ENCODE assay signal across 30 cellular contexts in the genomic region with DNA sequence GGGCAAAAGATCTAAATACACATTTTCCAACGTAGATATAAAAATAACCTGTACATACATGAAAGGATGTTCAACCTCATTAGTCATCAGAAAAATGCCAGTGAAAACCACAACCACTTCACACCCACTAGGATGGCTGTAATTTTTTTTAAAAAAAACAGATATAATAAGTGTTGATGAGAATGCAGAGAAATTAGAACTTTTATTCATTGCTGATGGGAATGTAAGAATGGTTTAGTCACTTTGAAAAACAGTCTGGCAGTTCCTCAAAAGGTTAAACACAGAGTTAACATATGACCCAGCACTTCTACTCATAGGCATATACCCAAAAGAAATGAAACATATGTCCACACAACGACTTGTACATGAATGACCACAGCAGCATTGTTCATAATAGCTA. TPM values are rescaled to one million over a fixed set of nuclear protein-coding genes. Genes with fewer than 3 reads are reported as not detected.
A peak's percentile ranks its signal among the peaks of the same experiment; 100 is the strongest.
DNase-seq lines count a peak whose midpoint lies in the region; ATAC-seq, FAIRE-seq and TF ChIP-seq lines count a peak whose summit lies in the region.
"Had no signal": no experiment of that assay in that cellular context is flagged by ENCODE, and none has a peak within 500 bp of the region (broad histone marks: within the 10 kb centered on the region; RNA-seq: fewer than 3 reads in every experiment).

No MANE protein-coding gene starts in this region.

- H3K4me1 Mint-ChIP-seq in CD4-positive, alpha-beta T cell (ENCODE audit: low read depth), result peaks cover 54% of the 10 kb centered on the region
- H3K4me1 Mint-ChIP-seq in activated CD8-positive, alpha-beta T cell treated with anti-CD3 and anti-CD28 coated beads for 36 hours (ENCODE audit: low read depth), result peaks cover 79% of the 10 kb centered on the region
- H3K4me1 Mint-ChIP-seq: GM23338 had no signal

- CTCF ChIA-PET in A549 (lab: Yijun Ruan, JAX), result no interaction called here
- CTCF ChIA-PET in CD4-positive, alpha-beta T cell (lab: Charles Lee), result no interaction called here
- CTCF ChIA-PET in activated CD8-positive, alpha-beta T cell treated with anti-CD3 and anti-CD28 coated beads for 36 hours (lab: Charles Lee), result interaction anchor here (1.5 kb wide), 1 partner anchor 31 kb away, joined by 4 read pairs; no protein-coding TSS in a partner anchor

- TF ChIP-seq CTCF in A549 (IDR thresholded peaks at IDR 0.05) (no peak), epithelial cell of esophagus (IDR thresholded peaks at IDR 0.05; ENCODE audit: insufficient read depth, low read depth, low read length, missing control alignments) (no peak), omental fat pad (IDR thresholded peaks at IDR 0.05) (no peak)
- TF ChIP-seq CTCF in CD4-positive, alpha-beta T cell (IDR thresholded peaks at IDR 0.05), result no peak
- TF ChIP-seq CTCF in activated CD8-positive, alpha-beta T cell treated with anti-CD3 and anti-CD28 coated beads for 36 hours (IDR thresholded peaks at IDR 0.05), result no peak

- H3K27me3 Mint-ChIP-seq in CD4-positive, alpha-beta T cell, result no peaks in the 10 kb centered on the region
- no peaks in the 10 kb centered on the region for H3K27me3 Mint-ChIP-seq in activated CD8-positive, alpha-beta T cell treated with anti-CD3 and anti-CD28 coated beads for 36 hours
- H3K27me3 Mint-ChIP-seq: naive thymus-derived CD8-positive, alpha-beta T cell had no signal

- no peak overlapping the region for H3K27ac ChIP-seq in A549
- no peak overlapping the region for H3K27ac ChIP-seq in CD4-positive, alpha-beta T cell (ENCODE audit: low read depth, low read length)
- H3K27ac ChIP-seq: body of pancreas, parathyroid adenoma, stomach, upper lobe of left lung had no signal

- no peak for TF ChIP-seq RAD21 in A549 (conservative IDR thresholded peaks at IDR 0.05 in 1 of 2, IDR thresholded peaks at IDR 0.05 in 1 of 2)

- peaks cover 57% of the 10 kb centered on the region for H3K36me3 Mint-ChIP-seq in CD4-positive, alpha-beta T cell (ENCODE audit: low read depth)
- peaks cover 63% of the 10 kb centered on the region for H3K36me3 Mint-ChIP-seq in activated CD8-positive, alpha-beta T cell treated with anti-CD3 and anti-CD28 coated beads for 36 hours (ENCODE audit: low read depth)

- FAIRE-seq in A549 (lab: Jason Lieb, UNC), result peak; percentile 28
- FAIRE-seq: endothelial cell of umbilical vein, GM18507, TTC549 had no signal

- TF ChIP-seq EP300 in A549 (IDR thresholded peaks at IDR 0.05), result no peak

- DNase-seq in A549 (ENCODE audit: low read depth in 1 of 2, low spot score in 1 of 2) (no peak), epithelial cell of esophagus (ENCODE audit: low read depth) (peak; percentile 64), omental fat pad (ENCODE audit: low spot score) (no peak), H4 (ENCODE audit: low spot score) (no peak)
- DNase-seq in CD4-positive, alpha-beta T cell, result no peak
- DNase-seq in activated CD8-positive, alpha-beta T cell treated with anti-CD3 and anti-CD28 coated beads for 36 hours, result peak; percentile 42
- DNase-seq: activated CD4-positive, alpha-beta T cell treated with anti-CD3 and anti-CD28 coated beads, Interleukin-2, amount 50 U/mL, for 48 hours; activated effector memory CD4-positive, alpha-beta T cell treated with anti-CD3 and anti-CD28 coated beads, Interleukin-2, amount 50 U/mL, for 16 hours; body of pancreas; Caco-2; cortex of kidney; hypothalamus; KBM-7; mesendoderm; NCI-H1048; NCI-H2029 treated with DMSO at 0.1 percent for 48 hours; NK-92 treated with Interleukin-12 subunit alpha and Interleukin-12 subunit beta, amount 100 ng/mL, for 24 hours; stomach; upper lobe of left lung had no signal

- H3K9me3 ChIP-seq in A549, result peaks cover 6% of the 10 kb centered on the region; the same call in 1 of the 3 replicates
- H3K9me3 ChIP-seq in CD4-positive, alpha-beta T cell (ENCODE audit: control insufficient read depth, low read length), result peaks cover 8% of the 10 kb centered on the region
- H3K9me3 ChIP-seq: body of pancreas, Caco-2, stomach, upper lobe of left lung had no signal

- ATAC-seq in A549 (no peak), GM21390 (IDR thresholded peaks at IDR 0.05; ENCODE audit: unreplicated experiment) (no peak), omental fat pad (ENCODE audit: low FRiP score) (no peak), HG02759 (IDR thresholded peaks at IDR 0.05; ENCODE audit: unreplicated experiment) (no peak)
- ATAC-seq in CD4-positive, alpha-beta T cell (ENCODE audit: poor library complexity), result peak; percentile 54
- ATAC-seq in activated CD8-positive, alpha-beta T cell treated with anti-CD3 and anti-CD28 coated beads for 36 hours, result peak; percentile 68
- ATAC-seq: body of pancreas, GM23338, sciatic nerve, SK-N-SH treated with all-trans-retinoic acid at 6 μM for 48 hours had no signal

- peaks cover 11% of the 10 kb centered on the region for H3K9me3 Mint-ChIP-seq in CD4-positive, alpha-beta T cell
- H3K9me3 Mint-ChIP-seq in activated CD8-positive, alpha-beta T cell treated with anti-CD3 and anti-CD28 coated beads for 36 hours, result peaks cover 36% of the 10 kb centered on the region

- peak overlapping the region; percentile 14 for H3K4me3 Mint-ChIP-seq in CD4-positive, alpha-beta T cell
- H3K4me3 Mint-ChIP-seq in activated CD8-positive, alpha-beta T cell treated with anti-CD3 and anti-CD28 coated beads for 36 hours, result no peak overlapping the region
- H3K4me3 Mint-ChIP-seq: GM23338 had no signal

- H3K4me3 ChIP-seq in A549, result no peak overlapping the region
- H3K4me3 ChIP-seq in epithelial cell of esophagus (ENCODE audit: low read length), result no peak overlapping the region
- H3K4me3 ChIP-seq: body of pancreas, GM23338, stomach, upper lobe of left lung had no signal

- no peak overlapping the region for H3K4me2 ChIP-seq in A549
- H3K4me2 ChIP-seq: GM23338 had no signal

- intact Hi-C loops in CD4-positive, alpha-beta T cell (cut with DNase I, micrococcal nuclease), result loop anchor here in 1 of 2 experiments (5.0 kb wide), 2 partner anchors 35 kb away; no protein-coding TSS in a partner anchor
- intact Hi-C loops in activated CD8-positive, alpha-beta T cell treated with anti-CD3 and anti-CD28 coated beads for 36 hours (cut with micrococcal nuclease), result no loop called here

- no peaks in the 10 kb centered on the region for H3K4me1 ChIP-seq in A549
- H3K4me1 ChIP-seq: body of pancreas, Caco-2, parathyroid adenoma, stomach, upper lobe of left lung had no signal

- POLR2A ChIA-PET in A549 (lab: Yijun Ruan, JAX), result no interaction called here
- POLR2A ChIA-PET in CD4-positive, alpha-beta T cell (lab: Charles Lee), result no interaction called here
- POLR2A ChIA-PET in activated CD8-positive, alpha-beta T cell treated with anti-CD3 and anti-CD28 coated beads for 36 hours (lab: Charles Lee), result no interaction called here

- no peaks in the 10 kb centered on the region for H3K27me3 ChIP-seq in CD4-positive, alpha-beta T cell (ENCODE audit: control insufficient read depth, insufficient read depth, low read length)
- H3K27me3 ChIP-seq: body of pancreas, stomach, upper lobe of left lung had no signal

- no peak for TF ChIP-seq POLR2A in A549 (IDR thresholded peaks at IDR 0.05; ENCODE audit: low read length)

- peak overlapping the region; percentile 11 for H3K27ac Mint-ChIP-seq in CD4-positive, alpha-beta T cell
- peak overlapping the region; percentile 87 for H3K27ac Mint-ChIP-seq in activated CD8-positive, alpha-beta T cell treated with anti-CD3 and anti-CD28 coated beads for 36 hours
- H3K27ac Mint-ChIP-seq: GM23338 had no signal

- 2% methylated on average over 2 of the region's 2 CpGs for WGBS in A549 (ENCODE audit: missing lambda C conversion rate)

TF ChIP-seq in A549, 52 proteins besides CTCF, POLR2A, EP300 and RAD21 (continues in another document):
- no peak for TF ChIP-seq EHMT2 (IDR thresholded peaks at IDR 0.05; ENCODE audit: low read depth)
- no peak for TF ChIP-seq ZC3H11A (IDR thresholded peaks at IDR 0.05)
- no peak for TF ChIP-seq HDAC2 (IDR thresholded peaks at IDR 0.05)
- TF ChIP-seq ZFP36 (IDR thresholded peaks at IDR 0.05; ENCODE audit: borderline replicate concordance, partially characterized antibody), result no peak
- TF ChIP-seq RCOR1 (IDR thresholded peaks at IDR 0.05; ENCODE audit: low read depth, low read length), result no peak
- TF ChIP-seq RARB (CRISPR knock-in tag; IDR thresholded peaks at IDR 0.05), result no peak
- TF ChIP-seq TP53 (CRISPR knock-in tag; IDR thresholded peaks at IDR 0.05), result no peak
- no peak for TF ChIP-seq POLR2AphosphoS2 (conservative IDR thresholded peaks at IDR 0.05; ENCODE audit: low read length)
- no peak for TF ChIP-seq KDM5A (IDR thresholded peaks at IDR 0.05)
- TF ChIP-seq JUNB (IDR thresholded peaks at IDR 0.05), result no peak
- no peak for TF ChIP-seq ELK1 (IDR thresholded peaks at IDR 0.05; ENCODE audit: low read depth, low read length)
- no peak for TF ChIP-seq CHD4 (IDR thresholded peaks at IDR 0.05; ENCODE audit: borderline replicate concordance)
- no peak for TF ChIP-seq KDM1A (IDR thresholded peaks at IDR 0.05; ENCODE audit: low read depth)
- no peak for TF ChIP-seq NFE2L2 (conservative IDR thresholded peaks at IDR 0.05; ENCODE audit: low read length)

RNA-seq across cellular contexts. Expression of gene PRKCQ, which starts 32.3 kb away (rescaled TPM):
- polyA plus RNA-seq in A549 (2011; rRNA removed) (6.9 and 7.1 TPM in 2 replicates), A549 (2017; fragmentation: RNase III; extraction: RNeasy Plus Mini Kit Qiagen cat#74134 plus additional on column Dnase treatment) (3.6 to 3.7 TPM (median 3.6 TPM) in 3 replicates)
- 2.3 and 2.5 TPM in 2 replicates for polyA plus RNA-seq in A549 (2012; cell fraction: cytosol; rRNA removed)
- polyA plus RNA-seq in A549 (2012; cell fraction: nucleus; rRNA removed), result 1.7 and 2.4 TPM in 2 replicates
- polyA minus RNA-seq in A549 (2011; rRNA and poly(A)+ RNA removed), result 6.4 and 7.7 TPM in 2 replicates
- 10 to 100 TPM; 43.4 to 43.9 TPM for total RNA-seq in CD4-positive, alpha-beta T cell
- 10 to 100 TPM; 46.3 to 47.1 TPM for total RNA-seq in activated CD8-positive, alpha-beta T cell treated with anti-CD3 and anti-CD28 coated beads for 36 hours
- total RNA-seq in omental fat pad, result 1 to 10 TPM in 1 of 4 donors, under 1 TPM in 3; 0.56 to 1.9 (median 0.86) TPM
- total RNA-seq in H4 (2014; rRNA removed; shearing (Covaris generic)), result 6.3 and 6.8 TPM in 2 replicates
- total RNA-seq: RPMI7951 had no signal

Comparison
In these comparisons a context has a peak if more than half of its experiments do, and no peak if none do; other contexts are left out.
1. ATAC-seq: peak in CD4-positive, alpha-beta T cell (single experiment) and activated CD8-positive, alpha-beta T cell treated with anti-CD3 and anti-CD28 coated beads for 36 hours (single experiment); none in A549 (0 of 2), GM21390 (single experiment), omental fat pad (single experiment) and HG02759 (single experiment).
2. DNase-seq: peak in activated CD8-positive, alpha-beta T cell treated with anti-CD3 and anti-CD28 coated beads for 36 hours (single experiment) and epithelial cell of esophagus (single experiment); none in A549 (0 of 2), CD4-positive, alpha-beta T cell (0 of 10), omental fat pad (single experiment) and H4 (single experiment).